ENCODE assay signal across 8 cellular contexts in genomic region chr12:56338643-56339422, GRCh38.
DNase-seq lines count a peak whose midpoint lies in the region; TF ChIP-seq lines count a peak whose summit lies in the region.

Gene IL23A (plus strand): TSS chr12:56338884. CDS start chr12:56339045, 161 bp downstream.

- TF ChIP-seq EP300 in Ishikawa (IDR thresholded peaks at IDR 0.05; ENCODE audit: borderline replicate concordance) = no peak

- no peak for TF ChIP-seq CTCF in GM10266 (IDR thresholded peaks at IDR 0.05; ENCODE audit: control insufficient read depth, insufficient read depth, low read depth, missing control alignments)

- DNase-seq in GM10266 (ENCODE audit: extremely low spot score) (peak; percentile 51), glomerular visceral epithelial cell (ENCODE audit: extremely low spot score) (peak; percentile 85), cortex of kidney (lab: John Stamatoyannopoulos, UW) (no peak), NCI-H128 (lab: John Stamatoyannopoulos, UW; ENCODE audit: unreplicated experiment) (no peak), ecto neural progenitor cell (ENCODE audit: low spot score) (no peak)
- DNase-seq in activated CD8-positive, alpha-beta memory T cell treated with anti-CD3 and anti-CD28 coated beads for 24 hours = peak; percentile 87
- DNase-seq in stimulated activated CD8-positive, alpha-beta memory T cell treated with anti-CD3 and anti-CD28 coated beads, Interleukin-15, amount 100 ng/mL, for 4 hours (ENCODE audit: low read depth in 2 of 2) = peak; percentile 67 to 88

- no peak for TF ChIP-seq RAD21 in Ishikawa (IDR thresholded peaks at IDR 0.05; ENCODE audit: low read depth)

TF ChIP-seq in Ishikawa, 13 proteins besides CTCF, POLR2A, EP300 and RAD21:
- TF ChIP-seq TEAD4 (IDR thresholded peaks at IDR 0.05) = 0 out of 2 replicates have a peak, but pooled peaks have one; percentile 25
- TF ChIP-seq TCF12 (IDR thresholded peaks at IDR 0.05; ENCODE audit: low read depth) = no peak

Comparison
In these comparisons a context has a peak if more than half of its experiments do, and no peak if none do; other contexts are left out.
1. DNase-seq: peak in GM10266 (single experiment), activated CD8-positive, alpha-beta memory T cell treated with anti-CD3 and anti-CD28 coated beads for 24 hours (single experiment), glomerular visceral epithelial cell (single experiment) and stimulated activated CD8-positive, alpha-beta memory T cell treated with anti-CD3 and anti-CD28 coated beads, Interleukin-15, amount 100 ng/mL, for 4 hours (2 of 2); none in cortex of kidney (single experiment), NCI-H128 (single experiment) and ecto neural progenitor cell (single experiment).